30 cellular contexts compared by ENCODE assay signal in the genomic region with DNA sequence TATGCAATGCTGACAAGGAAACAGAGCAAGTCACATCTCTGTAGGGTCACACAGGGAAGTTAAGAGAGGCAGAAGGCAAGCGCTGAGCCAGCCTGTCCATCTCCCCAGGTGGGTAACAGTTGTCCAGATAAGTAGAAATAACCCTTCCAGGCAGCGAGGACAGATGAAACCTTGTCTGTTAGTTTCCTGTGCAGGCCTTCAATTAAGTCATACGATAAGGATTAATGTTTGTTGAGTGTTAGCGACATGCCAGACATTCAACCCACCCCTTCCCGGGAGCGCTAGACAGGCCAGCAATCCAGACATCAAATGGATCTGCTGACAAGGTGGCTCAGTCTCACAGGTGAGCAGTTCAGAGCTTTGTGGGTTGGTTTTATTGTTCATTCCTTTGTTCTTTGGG.
"Had no signal": no experiment of that assay in that cellular context is flagged by ENCODE, and none has a peak within 500 bp of the region (broad histone marks: within the 10 kb centered on the region; RNA-seq: fewer than 3 reads in every experiment).

No MANE protein-coding gene starts in this region.

- H3K9ac ChIP-seq: KMS-11 had no signal

- H3K27me3 ChIP-seq: cardiac muscle cell, Peyer's patch, SJSA1 had no signal

- H3K4me1 ChIP-seq: Peyer's patch, SJSA1 had no signal

- ATAC-seq: activated CD8-positive, alpha-beta T cell treated with anti-CD3 and anti-CD28 coated beads for 36 hours; activated T-cell treated with anti-CD3 and anti-CD28 coated beads, Interleukin-2, amount 50 U/mL, for 72 hours; activated T-helper 17 cell treated with anti-CD3 and anti-CD28 coated beads, Interleukin-2, amount 50 U/mL, for 72 hours; PC-3 had no signal

- H3K4me3 ChIP-seq: cardiac muscle cell, Peyer's patch, SJSA1 had no signal

- H3K9me3 ChIP-seq: Peyer's patch, SJSA1 had no signal

- H3K27ac ChIP-seq: cardiac muscle cell, KMS-11, Peyer's patch, SJSA1, WERI-Rb-1 had no signal

- DNase-seq: activated CD4-positive, alpha-beta T cell treated with anti-CD3 and anti-CD28 coated beads, Interleukin-2, amount 10 ng/mL, durations not matched to agents 24 days and 14 days; activated CD4-positive, alpha-beta T cell treated with anti-CD3 and anti-CD28 coated beads, Interleukin-2, amount 50 U/mL, for 4 hours; activated CD8-positive, alpha-beta T cell treated with anti-CD3 and anti-CD28 coated beads for 36 hours; activated effector memory CD4-positive, alpha-beta T cell treated with anti-CD3 and anti-CD28 coated beads, Interleukin-2, amount 50 U/mL, for 16 hours; activated naive CD4-positive, alpha-beta T cell; activated naive CD4-positive, alpha-beta T cell treated with anti-CD3 and anti-CD28 coated beads, Interleukin-2, amount 50 U/mL, for 16 hours; activated naive CD8-positive, alpha-beta T cell treated with anti-CD3 and anti-CD28 coated beads for 36 hours; activated T-cell treated with anti-CD3 and anti-CD28 coated beads, Interleukin-2, amount 50 U/mL, for 1 hour; activated T-cell treated with anti-CD3 and anti-CD28 coated beads, Interleukin-2, amount 50 U/mL, for 72 hours; amniotic stem cell; aorta; MM.1S; MV-4-11; NCI-H1092; NCI-H1436 treated with DMSO at 0.1 percent for 48 hours; NCI-H187 treated with DMSO at 0.1 percent for 48 hours; NCI-H510A; NCI-H526; NCI-H748 treated with DMSO at 0.1 percent for 48 hours; NK-92 treated with Interleukin-12 subunit alpha and Interleukin-12 subunit beta, amount 100 ng/mL, for 24 hours; PC-3; Peyer's patch; RPMI8226; SHP77 treated with DMSO at 0.1 percent for 48 hours; T1000; WERI-Rb-1 had no signal

- H3K4me2 ChIP-seq: KMS-11 had no signal

- H3K36me3 ChIP-seq: cardiac muscle cell, Peyer's patch, SJSA1, WERI-Rb-1 had no signal
